Comparison of ENCODE assay signal across 8 cellular contexts in the genomic region with DNA sequence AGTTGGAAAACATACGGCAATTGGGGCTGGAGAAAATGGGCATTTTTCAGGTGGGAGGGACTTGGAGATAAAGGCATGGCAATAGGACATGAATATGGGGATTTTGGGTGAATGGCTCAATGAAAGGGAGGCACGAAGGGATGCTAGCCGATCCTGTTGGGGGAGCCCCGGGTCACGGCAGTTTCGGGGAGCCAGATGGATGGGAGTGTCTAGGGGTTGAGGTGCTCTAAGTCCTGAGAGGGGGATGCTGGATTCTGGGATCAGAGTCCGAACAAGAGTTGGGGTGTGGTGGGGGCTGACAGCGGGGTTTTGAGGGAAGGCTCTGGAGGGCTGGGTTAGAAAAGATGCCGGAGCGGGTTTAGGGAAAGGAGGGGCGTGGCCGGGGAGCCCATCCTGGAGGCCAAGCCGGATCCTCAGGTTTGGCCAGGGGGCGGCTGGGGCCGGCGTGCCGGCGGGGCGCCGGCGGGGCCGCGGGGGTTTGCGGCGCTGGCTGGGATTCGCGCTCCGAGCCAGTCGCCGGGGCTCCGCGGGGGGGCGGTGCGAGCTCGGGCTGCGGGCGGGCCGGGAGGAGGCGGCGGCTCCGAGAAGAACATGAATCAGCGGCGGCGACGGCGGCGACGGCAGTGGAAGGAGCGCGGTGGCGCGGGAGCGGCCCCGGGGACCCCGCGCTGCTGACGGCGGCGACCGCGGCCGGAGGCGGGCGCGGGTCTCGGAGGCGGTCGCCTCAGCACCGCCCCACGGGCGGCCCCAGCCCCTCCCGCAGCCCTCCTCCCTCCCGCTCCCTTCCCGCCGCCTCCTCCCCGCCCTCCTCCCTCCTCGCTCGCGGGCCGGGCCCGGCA. TPM values are rescaled to one million over a fixed set of nuclear protein-coding genes. Genes with fewer than 3 reads are reported as not detected.
DNase-seq lines count a peak whose midpoint lies in the region; ATAC-seq and TF ChIP-seq lines count a peak whose summit lies in the region.

A gene (plus strand): TSS at position 813 of the 839 bp plus-strand sequence. CDS start 46 bp downstream, outside the sequence.

- DNase-seq in NCI-H1105 treated with DMSO at 0.1 percent for 48 hours (lab: John Stamatoyannopoulos, UW) = peak; percentile 16
- DNase-seq in NCI-H1105 (lab: John Stamatoyannopoulos, UW) = no peak
- DNase-seq in NCI-H446 treated with DMSO at 0.1 percent for 48 hours (lab: John Stamatoyannopoulos, UW) = peak; percentile 6
- DNase-seq in activated CD8-positive, alpha-beta memory T cell treated with anti-CD3 and anti-CD28 coated beads, Interleukin-2, amount 50 U/mL, for 4 hours = peak; percentile 78
- peak; percentile 53 for DNase-seq in endothelial cell (ENCODE audit: low spot score)
- DNase-seq in middle frontal gyrus (ENCODE audit: extremely low spot score, low spot score) = peak; percentile 40
- peak; percentile 49 to 60 for DNase-seq in stimulated activated CD8-positive, alpha-beta memory T cell treated with anti-CD3 and anti-CD28 coated beads, Interleukin-15, amount 100 ng/mL, for 4 hours (ENCODE audit: low read depth in 2 of 2)

- H3K4me1 Mint-ChIP-seq in endothelial cell (ENCODE audit: unreplicated experiment) = peaks cover 67% of the 10 kb centered on the region

- H3K36me3 Mint-ChIP-seq in endothelial cell (ENCODE audit: low read depth, unreplicated experiment) = peaks cover 17% of the 10 kb centered on the region

- peak within 1 kb of the TSS; percentile 97 for H3K4me3 Mint-ChIP-seq in endothelial cell (ENCODE audit: unreplicated experiment)

- H3K9me3 Mint-ChIP-seq in endothelial cell (ENCODE audit: unreplicated experiment) = no peaks in the 10 kb centered on the region

- TF ChIP-seq CTCF in endothelial cell (IDR thresholded peaks at IDR 0.05; ENCODE audit: unreplicated experiment) = no peak

- H3K27ac Mint-ChIP-seq in endothelial cell (ENCODE audit: unreplicated experiment) = peak within 1 kb of the TSS; percentile 85

- no peak for ATAC-seq in GM21825 (IDR thresholded peaks at IDR 0.05; ENCODE audit: unreplicated experiment)

- peaks cover 16% of the 10 kb centered on the region for H3K27me3 Mint-ChIP-seq in endothelial cell (ENCODE audit: unreplicated experiment)

RNA-seq across cellular contexts. Expression of the gene that starts here (rescaled TPM):
- total RNA-seq in endothelial cell (ENCODE audit: unreplicated experiment) = 115 TPM
